ENCODE assay signal across 15 cellular contexts in the genomic region with DNA sequence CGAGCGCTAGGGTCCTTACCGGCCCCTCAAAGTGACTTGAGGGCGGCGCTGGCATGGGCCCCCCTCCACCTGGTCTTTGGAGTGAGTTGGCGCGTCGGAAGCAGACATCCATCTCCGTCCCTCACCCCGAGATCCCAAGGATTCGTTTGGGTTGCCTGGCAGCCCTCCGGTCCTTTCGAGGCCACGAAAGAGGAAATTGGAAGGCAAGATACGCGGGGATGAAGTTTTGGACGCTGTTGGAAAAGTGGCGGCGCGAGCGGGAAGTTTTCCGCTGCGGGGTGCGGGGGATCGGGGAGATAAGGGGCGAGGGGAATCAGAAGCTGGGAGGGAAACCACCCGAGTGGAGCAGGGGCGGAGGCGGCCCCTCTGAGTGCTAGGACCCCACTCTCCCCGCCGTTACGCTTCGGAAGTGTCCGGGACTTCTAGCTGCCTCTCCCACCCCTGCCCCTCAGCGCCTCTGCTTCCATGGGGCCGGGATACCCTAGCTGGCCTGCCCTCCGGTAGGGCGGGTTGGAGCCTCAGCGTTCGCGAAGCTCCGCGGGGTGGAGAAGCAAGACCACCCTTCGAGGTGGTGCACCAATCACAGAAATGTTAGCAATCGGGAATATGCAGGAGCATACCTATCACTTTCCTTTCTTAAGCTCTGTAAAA. TPM values are rescaled to one million over a fixed set of nuclear protein-coding genes. Genes with fewer than 3 reads are reported as not detected.
DNase-seq lines count a peak whose midpoint lies in the region; ATAC-seq and TF ChIP-seq lines count a peak whose summit lies in the region.
"Had no signal": no experiment of that assay in that cellular context is flagged by ENCODE, and none has a peak within 500 bp of the region (broad histone marks: within the 10 kb centered on the region; RNA-seq: fewer than 3 reads in every experiment).

No MANE protein-coding gene starts in this region.

- no peak overlapping the region for H2AFZ ChIP-seq in mammary epithelial cell (ENCODE audit: low read depth, low read length)

- H3K4me1 Mint-ChIP-seq in MCF 10A (ENCODE audit: insufficient read depth, unreplicated experiment) (no peaks in the 10 kb centered on the region), type B pancreatic cell (ENCODE audit: unreplicated experiment) (no peaks in the 10 kb centered on the region)
- H3K4me1 Mint-ChIP-seq in natural killer cell treated with Interleukin-12 subunit alpha and Interleukin-12 subunit beta and Interleukin-15 and Interleukin-18, amount 100 ng/mL, for 72 hours (ENCODE audit: low read depth in 2 of 2) = peaks cover 3 to 8% of the 10 kb centered on the region in 2 donors

- H3K27me3 ChIP-seq in breast epithelium (peaks cover 0 to 93% of the 10 kb centered on the region in 2 donors), mammary epithelial cell (ENCODE audit: insufficient read depth, low read length) (peaks cover 17% of the 10 kb centered on the region)

- peak overlapping the region; percentile 4 for H3K4me2 ChIP-seq in mammary epithelial cell (ENCODE audit: insufficient read depth, low read depth, low read length)

- TF ChIP-seq CTCF in breast epithelium (IDR thresholded peaks at IDR 0.05) (no peak), MCF 10A (IDR thresholded peaks at IDR 0.05; ENCODE audit: unreplicated experiment) (no peak), mammary epithelial cell (conservative IDR thresholded peaks at IDR 0.05 in 1 of 2, IDR thresholded peaks at IDR 0.05 in 1 of 2; ENCODE audit: extremely low read depth in 1 of 2, insufficient read depth in 1 of 2, low read depth in 1 of 2, low read length in 2 of 2) (no peak), type B pancreatic cell (conservative IDR thresholded peaks at IDR 0.05) (no peak), GM13977 (IDR thresholded peaks at IDR 0.05; ENCODE audit: extremely low read depth, insufficient read depth, missing control alignments) (no peak)

- H3K9ac ChIP-seq in mammary epithelial cell (ENCODE audit: insufficient read depth, low read length) = no peak overlapping the region

- no peaks in the 10 kb centered on the region for H4K20me1 ChIP-seq in mammary epithelial cell (ENCODE audit: insufficient read depth, low read length)

- CTCF ChIA-PET in MCF 10A (lab: Yijun Ruan, JAX) = interaction anchor here (0.8 kb wide), 1 partner anchor 162 kb away, joined by 3 read pairs; no protein-coding TSS in a partner anchor
- CTCF ChIA-PET in mammary epithelial cell (lab: Charles Lee; ENCODE audit: low non-redundant PET) = interaction anchor here (0.5 kb wide), 1 partner anchor 10 kb away, joined by 3 read pairs; no protein-coding TSS in a partner anchor

- no peak for ATAC-seq in natural killer cell treated with Interleukin-12 subunit alpha and Interleukin-12 subunit beta and Interleukin-15 and Interleukin-18, amount 100 ng/mL, for 72 hours
- no peak for ATAC-seq in HG03378 (IDR thresholded peaks at IDR 0.05; ENCODE audit: unreplicated experiment)
- ATAC-seq: GM12878, left ventricle myocardium superior had no signal

- intact Hi-C loops in breast epithelium (cut with DNase I; ENCODE audit: low total_unique reads) = no loop called here
- intact Hi-C loops in MCF 10A (cut with micrococcal nuclease) = no loop called here
- intact Hi-C loops in mammary epithelial cell (cut with micrococcal nuclease) = no loop called here

- BruUV-seq in MCF 10A (replicated peaks; lab: Mats Ljungman, UMichigan) (no TSS peak), mammary epithelial cell (replicated peaks; lab: Mats Ljungman, UMichigan) (no TSS peak)

- dilution Hi-C loops in mammary epithelial cell (cut with HindIII; ENCODE audit: low sequenced_read_pairs) = no loop called here

- H3K9me3 ChIP-seq in breast epithelium (peaks cover 0 to 19% of the 10 kb centered on the region in 2 donors), mammary epithelial cell (replicated peaks; ENCODE audit: insufficient read depth, low read length) (no peaks in the 10 kb centered on the region)
- H3K9me3 ChIP-seq: tibial nerve had no signal

- DNase-seq in breast epithelium (ENCODE audit: low spot score in 2 of 2) (no peak), MCF 10A (ENCODE audit: unreplicated experiment) (no peak), mammary epithelial cell (no peak), type B pancreatic cell (ENCODE audit: extremely low spot score, unreplicated experiment) (no peak), GM13977 (ENCODE audit: low spot score) (no peak), NCI-H2227 treated with DMSO at 0.1 percent for 48 hours (lab: John Stamatoyannopoulos, UW) (no peak)
- no peak for DNase-seq in natural killer cell treated with Interleukin-12 subunit alpha and Interleukin-12 subunit beta and Interleukin-15 and Interleukin-18, amount 100 ng/mL, for 72 hours (ENCODE audit: low spot score)
- DNase-seq: effector memory CD4-positive, alpha-beta T cell; left ventricle myocardium superior; NCI-H2029; NCI-H524 treated with DMSO at 0.1 percent for 48 hours had no signal

- peaks cover 54% of the 10 kb centered on the region for H3K27me3 Mint-ChIP-seq in MCF 10A (ENCODE audit: insufficient read depth, unreplicated experiment)
- H3K27me3 Mint-ChIP-seq in natural killer cell treated with Interleukin-12 subunit alpha and Interleukin-12 subunit beta and Interleukin-15 and Interleukin-18, amount 100 ng/mL, for 72 hours = peaks cover 0 to 24% of the 10 kb centered on the region in 2 donors
- peaks cover 55% of the 10 kb centered on the region for H3K27me3 Mint-ChIP-seq in type B pancreatic cell

- H3K36me3 ChIP-seq in breast epithelium (no peaks in the 10 kb centered on the region), mammary epithelial cell (ENCODE audit: insufficient read depth, low read length) (no peaks in the 10 kb centered on the region)
- H3K36me3 ChIP-seq: tibial nerve had no signal

- H3K4me3 Mint-ChIP-seq in MCF 10A (ENCODE audit: unreplicated experiment) (no peak overlapping the region), type B pancreatic cell (peak overlapping the region; percentile 76)
- H3K4me3 Mint-ChIP-seq in natural killer cell treated with Interleukin-12 subunit alpha and Interleukin-12 subunit beta and Interleukin-15 and Interleukin-18, amount 100 ng/mL, for 72 hours = peak overlapping the region; percentile 66

- TF ChIP-seq POLR2A in breast epithelium (IDR thresholded peaks at IDR 0.05) = no peak

- POLR2A ChIA-PET in MCF 10A (lab: Yijun Ruan, JAX) = no interaction called here

- peak overlapping the region; percentile 3 to 42 (median 4) for H3K4me3 ChIP-seq in breast epithelium
- H3K4me3 ChIP-seq in mammary epithelial cell (replicated peaks in 1 of 3; ENCODE audit: insufficient read depth in 1 of 3, low read depth in 2 of 3, low read length in 3 of 3) = no peak overlapping the region
- H3K4me3 ChIP-seq: GM12878, SK-N-MC had no signal

- H3K36me3 Mint-ChIP-seq in MCF 10A (ENCODE audit: insufficient read depth, unreplicated experiment) (no peaks in the 10 kb centered on the region), type B pancreatic cell (no peaks in the 10 kb centered on the region)
- H3K36me3 Mint-ChIP-seq in natural killer cell treated with Interleukin-12 subunit alpha and Interleukin-12 subunit beta and Interleukin-15 and Interleukin-18, amount 100 ng/mL, for 72 hours = no peaks in the 10 kb centered on the region

- 44% methylated on average over 14 of the region's 45 CpGs for WGBS in mammary epithelial cell (ENCODE audit: low coverage, missing lambda C conversion rate)

- H3K4me1 ChIP-seq in breast epithelium = no peaks in the 10 kb centered on the region
- peaks cover 2% of the 10 kb centered on the region for H3K4me1 ChIP-seq in mammary epithelial cell (ENCODE audit: insufficient read depth, low read length)

- no peak overlapping the region for H3K27ac ChIP-seq in breast epithelium
- no peak overlapping the region for H3K27ac ChIP-seq in mammary epithelial cell (ENCODE audit: insufficient read depth, low read depth, low read length)
- H3K27ac ChIP-seq: SK-N-MC, tibial nerve had no signal

- H3K27ac Mint-ChIP-seq in MCF 10A (ENCODE audit: low read depth, unreplicated experiment) = no peak overlapping the region
- no peak overlapping the region for H3K27ac Mint-ChIP-seq in natural killer cell treated with Interleukin-12 subunit alpha and Interleukin-12 subunit beta and Interleukin-15 and Interleukin-18, amount 100 ng/mL, for 72 hours
- H3K27ac Mint-ChIP-seq in type B pancreatic cell = no peak overlapping the region

- H3K79me2 ChIP-seq in mammary epithelial cell (ENCODE audit: insufficient read depth, low read length) = no peaks in the 10 kb centered on the region

- in situ Hi-C loops in mammary epithelial cell (cut with MboI; ENCODE audit: low sequenced_read_pairs in 2 of 2) (no loop called here), GM13977 (cut with MboI; ENCODE audit: low pct_unique_long_range_greater_than_20kb, low sequenced_read_pairs, unreplicated experiment) (no loop called here)

- H3K9me3 Mint-ChIP-seq in MCF 10A (ENCODE audit: unreplicated experiment) (no peaks in the 10 kb centered on the region), type B pancreatic cell (peaks cover 14% of the 10 kb centered on the region)
- H3K9me3 Mint-ChIP-seq in natural killer cell treated with Interleukin-12 subunit alpha and Interleukin-12 subunit beta and Interleukin-15 and Interleukin-18, amount 100 ng/mL, for 72 hours = no peaks in the 10 kb centered on the region

RNA-seq across cellular contexts. Expression of a gene that starts 57.8 kb away (rescaled TPM):
- total RNA-seq in breast epithelium (under 1 TPM in 2 of 3 donors, not detected in 1; 0.33 to 0.59 TPM), MCF 10A (2022) (not detected in 2 replicates), mammary epithelial cell (under 1 TPM in 1 of 2 donors, not detected in 1; under 0.01 TPM), type B pancreatic cell (ENCODE audit: low replicate concordance) (1.9 and 2.6 TPM in 2 replicates)
- 0.01 TPM for polyA plus RNA-seq in mammary epithelial cell
- polyA minus RNA-seq in mammary epithelial cell = not detected
- under 1 TPM; 0.05 to 0.17 TPM for total RNA-seq in natural killer cell treated with Interleukin-12 subunit alpha and Interleukin-12 subunit beta and Interleukin-15 and Interleukin-18, amount 100 ng/mL, for 72 hours
- total RNA-seq: left ventricle myocardium superior, tibial nerve had no signal

Comparison
In these comparisons a context has a peak if more than half of its experiments do, and no peak if none do; other contexts are left out.
1. H3K4me3 ChIP-seq: peak in breast epithelium (3 of 3); none in mammary epithelial cell (0 of 3).